In the genomic region with DNA sequence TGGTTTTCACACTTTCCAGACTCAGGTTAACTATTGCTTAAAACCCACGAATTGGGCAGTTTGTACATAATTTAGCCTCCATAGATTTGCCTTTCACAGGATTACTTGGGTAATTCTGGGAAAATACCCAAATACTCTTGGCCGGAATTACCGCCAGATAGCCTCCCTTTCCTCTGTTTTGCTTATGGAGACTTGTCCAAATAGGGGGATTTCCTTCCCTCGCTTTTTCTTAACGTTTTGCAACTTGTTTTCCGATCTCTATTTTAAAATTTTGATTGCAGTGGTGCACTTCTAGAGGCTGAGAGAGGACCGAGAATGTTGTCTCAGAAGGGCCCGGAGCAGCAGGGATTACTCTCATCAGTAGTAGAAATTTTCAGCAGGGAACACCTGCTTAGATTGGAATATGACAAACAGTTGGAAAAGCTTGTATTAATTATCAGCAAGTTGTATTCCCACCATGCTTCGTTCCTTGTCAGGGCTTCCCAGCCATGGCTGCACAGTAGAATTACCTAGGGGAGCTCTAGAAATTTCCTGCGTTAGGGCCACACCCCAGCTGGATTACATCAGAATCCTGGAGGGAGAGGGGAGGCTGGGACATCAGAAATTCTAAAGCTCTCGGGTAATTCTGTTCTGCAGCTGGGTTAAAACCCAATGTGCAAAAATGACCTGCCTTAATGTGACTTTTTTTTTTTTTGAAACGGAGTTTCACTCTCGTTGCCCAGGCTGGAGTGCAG, we compare ENCODE assay signal across 28 cellular contexts.
DNase-seq lines count a peak whose midpoint lies in the region; TF ChIP-seq lines count a peak whose summit lies in the region.
"Had no signal": no experiment of that assay in that cellular context is flagged by ENCODE, and none has a peak within 500 bp of the region (broad histone marks: within the 10 kb centered on the region; RNA-seq: fewer than 3 reads in every experiment).

No MANE protein-coding gene starts in this region.

- no peaks in the 10 kb centered on the region for H3K9me3 ChIP-seq in ascending aorta
- H3K9me3 ChIP-seq in muscle layer of duodenum (ENCODE audit: control insufficient read depth in 1 of 2, low read length in 2 of 2) = no peaks in the 10 kb centered on the region
- no peaks in the 10 kb centered on the region for H3K9me3 ChIP-seq in subcutaneous abdominal adipose tissue (ENCODE audit: control insufficient read depth in 5 of 5, low read length in 5 of 5)
- H3K9me3 ChIP-seq in mesenchymal stem cell (ENCODE audit: control insufficient read depth, low read length) = no peaks in the 10 kb centered on the region
- H3K9me3 ChIP-seq: heart right ventricle, SK-N-SH had no signal

- intact Hi-C loops in ascending aorta (cut with DNase I) = loop anchor here (5.0 to 10.0 kb wide), 3 partner anchors 96 to 304 kb away; no protein-coding TSS in a partner anchor

- H3K4me3 ChIP-seq in ascending aorta (peak overlapping the region; percentile 62 to 78), fibroblast of pulmonary artery (replicated peaks; ENCODE audit: low read depth, low read length) (no peak overlapping the region), muscle layer of duodenum (ENCODE audit: low read depth in 1 of 2, low read length in 2 of 2) (peak overlapping the region; percentile 68 to 76), subcutaneous abdominal adipose tissue (ENCODE audit: low read depth in 1 of 5, low read length in 5 of 5) (peak overlapping the region in 3 of 5 donors; percentile 46 to 63 (median 47)), mesenchymal stem cell (ENCODE audit: insufficient read depth in 1 of 2, low read depth in 1 of 2, low read length in 2 of 2) (no peak overlapping the region)
- H3K4me3 ChIP-seq: lung had no signal

- no peak overlapping the region for H2BK120ac ChIP-seq in mesenchymal stem cell (ENCODE audit: low read depth, low read length)

- no peak overlapping the region for H3K4me2 ChIP-seq in mesenchymal stem cell (ENCODE audit: low read length, poor library complexity, severe bottlenecking)
- H3K4me2 ChIP-seq: SK-N-SH had no signal

- no peak overlapping the region for H2BK5ac ChIP-seq in mesenchymal stem cell (ENCODE audit: low read depth, low read length, poor library complexity, severe bottlenecking)

- H3K14ac ChIP-seq in mesenchymal stem cell (ENCODE audit: low read length in 2 of 2) = no peak overlapping the region

- TF ChIP-seq CTCF in ascending aorta (IDR thresholded peaks at IDR 0.05) (no peak), fibroblast of pulmonary artery (IDR thresholded peaks at IDR 0.05; ENCODE audit: low read length, missing control alignments) (no peak)

- no peak overlapping the region for H2BK15ac ChIP-seq in mesenchymal stem cell (ENCODE audit: low read depth, poor library complexity, severe bottlenecking)

- DNase-seq in ascending aorta (ENCODE audit: low spot score in 2 of 2) (no peak), fibroblast of pulmonary artery (ENCODE audit: low read depth) (peak; percentile 36), DMS114 treated with DMSO at 0.1 percent for 48 hours (lab: John Stamatoyannopoulos, UW; ENCODE audit: unreplicated experiment) (no peak), NCI-H345 (lab: John Stamatoyannopoulos, UW) (no peak), mesenchymal stem cell (no peak)
- no peak for DNase-seq in stimulated activated CD8-positive, alpha-beta memory T cell treated with anti-CD3 and anti-CD28 coated beads, Interleukin-4, amount 100 ng/mL, for 48 hours
- DNase-seq: activated CD4-positive, alpha-beta T cell treated with anti-CD3 and anti-CD28 coated beads, Interleukin-2, amount 10 ng/mL, durations not matched to agents 24 days and 14 days; activated naive CD4-positive, alpha-beta T cell treated with anti-CD3 and anti-CD28 coated beads for 36 hours; activated T-cell treated with anti-CD3 and anti-CD28 coated beads, Interleukin-2, amount 50 U/mL, for 72 hours; amniotic stem cell; immature natural killer cell; IMR-90; NCI-H1105; NCI-H2029 treated with DMSO at 0.1 percent for 48 hours; NCI-H2227 treated with DMSO at 0.1 percent for 48 hours; NCI-H774; occipital lobe; SK-N-SH; stimulated activated CD4-positive, alpha-beta T cell treated with anti-CD3 and anti-CD28 coated beads, Interleukin-4, amount 100 ng/mL, for 1 hour; stimulated activated naive B cell treated with anti-CD40 and anti-IgM and Interleukin-4, amounts not matched to agents 10 μg/mL and 1 μg/mL and 100 μg/mL, for 72 hours; T-helper 2 cell had no signal

- no peak overlapping the region for H3K18ac ChIP-seq in mesenchymal stem cell (ENCODE audit: low read depth in 1 of 2, low read length in 2 of 2)

- H4K91ac ChIP-seq in mesenchymal stem cell (ENCODE audit: low read length) = no peak overlapping the region

- H3K27ac ChIP-seq in ascending aorta (peak overlapping the region; percentile 88 to 95), muscle layer of duodenum (ENCODE audit: low read length) (peak overlapping the region; percentile 5), subcutaneous abdominal adipose tissue (ENCODE audit: low read depth, low read length) (no peak overlapping the region), mesenchymal stem cell (ENCODE audit: low read length, poor library complexity, severe bottlenecking) (no peak overlapping the region)
- H3K27ac ChIP-seq: cardiac muscle cell, heart right ventricle, RWPE1 had no signal

- H2AK5ac ChIP-seq in mesenchymal stem cell (ENCODE audit: low read length, severe bottlenecking) = no peak overlapping the region

- H3K79me1 ChIP-seq in mesenchymal stem cell (replicated peaks; ENCODE audit: low read length, poor library complexity, severe bottlenecking) = no peaks in the 10 kb centered on the region

- H3K27me3 ChIP-seq in ascending aorta (no peaks in the 10 kb centered on the region), muscle layer of duodenum (ENCODE audit: low read depth, low read length) (no peaks in the 10 kb centered on the region), subcutaneous abdominal adipose tissue (ENCODE audit: control insufficient read depth in 5 of 5, insufficient read depth in 4 of 5, low read length in 5 of 5) (peaks cover 2 to 24% (median 15%) of the 10 kb centered on the region in 5 donors), mesenchymal stem cell (ENCODE audit: control insufficient read depth in 1 of 2, insufficient read depth in 1 of 2, low read length in 2 of 2) (peaks cover 52 to 55% of the 10 kb centered on the region in 2 experiments)

- H3K36me3 ChIP-seq in ascending aorta = no peaks in the 10 kb centered on the region
- no peaks in the 10 kb centered on the region for H3K36me3 ChIP-seq in muscle layer of duodenum (ENCODE audit: control insufficient read depth in 1 of 2, insufficient read depth in 2 of 2, low read length in 2 of 2)
- H3K36me3 ChIP-seq in subcutaneous abdominal adipose tissue (ENCODE audit: control insufficient read depth in 5 of 5, insufficient read depth in 5 of 5, low read length in 5 of 5) = no peaks in the 10 kb centered on the region
- H3K36me3 ChIP-seq in mesenchymal stem cell (ENCODE audit: control insufficient read depth in 1 of 2, insufficient read depth in 2 of 2, low read depth in 1 of 2, low read length in 2 of 2) = no peaks in the 10 kb centered on the region
- H3K36me3 ChIP-seq: cardiac muscle cell, heart right ventricle, tibial nerve had no signal

- H3K9ac ChIP-seq in subcutaneous abdominal adipose tissue (ENCODE audit: low read length in 5 of 5) (peak overlapping the region in 1 of 5 donors; percentile 60), mesenchymal stem cell (ENCODE audit: low read length) (no peak overlapping the region)
- H3K9ac ChIP-seq: SK-N-SH had no signal

- peaks cover 4% of the 10 kb centered on the region in 2 donors for H3K4me1 ChIP-seq in ascending aorta
- peaks cover 0 to 11% of the 10 kb centered on the region in 2 donors for H3K4me1 ChIP-seq in muscle layer of duodenum (ENCODE audit: control insufficient read depth in 1 of 2, insufficient read depth in 2 of 2, low read length in 2 of 2)
- peaks cover 0 to 27% (median 25%) of the 10 kb centered on the region in 5 donors for H3K4me1 ChIP-seq in subcutaneous abdominal adipose tissue (ENCODE audit: control insufficient read depth in 5 of 5, insufficient read depth in 5 of 5, low read length in 5 of 5)
- H3K4me1 ChIP-seq in mesenchymal stem cell (ENCODE audit: control insufficient read depth, insufficient read depth, low read depth, low read length) = peaks cover 13% of the 10 kb centered on the region

- WGBS in mesenchymal stem cell = 85% methylated on average over 13 of the region's 13 CpGs

- no peak overlapping the region for H3K23ac ChIP-seq in mesenchymal stem cell (ENCODE audit: low read length in 2 of 2)

- H2AFZ ChIP-seq in mesenchymal stem cell (ENCODE audit: low read depth, low read length) = no peak overlapping the region

- H3K4ac ChIP-seq in mesenchymal stem cell (ENCODE audit: low read depth in 1 of 2, low read length in 2 of 2) = no peak overlapping the region

- no peak overlapping the region for H2BK12ac ChIP-seq in mesenchymal stem cell (ENCODE audit: low read length in 2 of 2)

- no peak overlapping the region for H4K8ac ChIP-seq in mesenchymal stem cell (ENCODE audit: low read length)

Comparison
In these comparisons a context has a peak if more than half of its experiments do, and no peak if none do; other contexts are left out.
1. H3K27ac ChIP-seq: peak in ascending aorta (2 of 2) and muscle layer of duodenum (single experiment); none in subcutaneous abdominal adipose tissue (single experiment) and mesenchymal stem cell (single experiment).
2. H3K4me3 ChIP-seq: peak in ascending aorta (2 of 2), muscle layer of duodenum (2 of 2) and subcutaneous abdominal adipose tissue (3 of 5); none in fibroblast of pulmonary artery (single experiment) and mesenchymal stem cell (0 of 2).